ENCODE assay signal across 22 cellular contexts in the genomic region with DNA sequence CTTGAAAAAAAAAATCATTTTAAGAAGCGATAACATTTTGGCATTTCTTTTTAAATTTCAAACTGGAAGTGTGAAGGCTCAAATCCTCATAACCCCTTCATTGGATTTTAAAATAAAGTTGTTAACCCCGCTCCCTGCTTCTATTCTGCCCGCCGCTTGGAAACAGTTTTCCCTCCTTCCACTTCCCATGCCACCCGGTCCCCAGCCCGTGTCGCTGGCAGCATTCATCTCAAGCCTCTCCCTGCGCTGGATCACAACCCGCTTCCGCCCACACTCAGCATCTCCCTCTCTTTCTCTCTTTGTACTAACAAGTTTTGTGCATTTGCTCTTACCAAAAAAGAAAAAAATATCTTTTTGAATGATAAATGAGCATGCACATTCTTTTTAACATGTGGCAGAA. TPM values are rescaled to one million over a fixed set of nuclear protein-coding genes. Genes with fewer than 3 reads are reported as not detected.
"Had no signal": no experiment of that assay in that cellular context is flagged by ENCODE, and none has a peak within 500 bp of the region (broad histone marks: within the 10 kb centered on the region; RNA-seq: fewer than 3 reads in every experiment).

No MANE protein-coding gene starts in this region.

- H3K79me2 ChIP-seq: parathyroid adenoma had no signal

- H3K27me3 Mint-ChIP-seq: effector memory CD8-positive, alpha-beta T cell; stimulated activated naive CD8-positive, alpha-beta T cell treated with anti-CD3 and anti-CD28 coated beads, Interleukin-15, amount 100 ng/mL, for 72 hours had no signal

- H3K27ac Mint-ChIP-seq: effector memory CD8-positive, alpha-beta T cell; naive thymus-derived CD4-positive, alpha-beta T cell; progenitor cell of endocrine pancreas; stimulated activated naive CD8-positive, alpha-beta T cell treated with anti-CD3 and anti-CD28 coated beads, Interleukin-15, amount 100 ng/mL, for 72 hours had no signal

- H3K9me3 ChIP-seq: lower lobe of right lung, right lobe of liver, suprapubic skin, transverse colon, upper lobe of right lung, uterus had no signal

- H2AFZ ChIP-seq: parathyroid adenoma had no signal

- H3K4me1 ChIP-seq: lower lobe of right lung, parathyroid adenoma, right lobe of liver, suprapubic skin, transverse colon, upper lobe of right lung, uterus had no signal

- H3K27me3 ChIP-seq: right lobe of liver, transverse colon, uterus had no signal

- ATAC-seq: effector memory CD8-positive, alpha-beta T cell; left ventricle myocardium superior; lower lobe of right lung; naive thymus-derived CD4-positive, alpha-beta T cell; right lobe of liver; stimulated activated naive CD8-positive, alpha-beta T cell treated with anti-CD3 and anti-CD28 coated beads, Interleukin-15, amount 100 ng/mL, for 72 hours; upper lobe of right lung had no signal

- H3K4me3 ChIP-seq: lower lobe of right lung, right lobe of liver, smooth muscle cell, suprapubic skin, transverse colon, upper lobe of right lung, uterus had no signal

- H3K36me3 Mint-ChIP-seq: naive thymus-derived CD4-positive, alpha-beta T cell had no signal

- H3K4me3 Mint-ChIP-seq: effector memory CD8-positive, alpha-beta T cell; naive thymus-derived CD4-positive, alpha-beta T cell; nephron; stimulated activated naive CD8-positive, alpha-beta T cell treated with anti-CD3 and anti-CD28 coated beads, Interleukin-15, amount 100 ng/mL, for 72 hours had no signal

- H3K4me2 ChIP-seq: smooth muscle cell had no signal

- H3K9ac ChIP-seq: parathyroid adenoma had no signal

- H3K27ac ChIP-seq: lower lobe of right lung, parathyroid adenoma, right lobe of liver, suprapubic skin, transverse colon, upper lobe of right lung, uterus had no signal

- H3K36me3 ChIP-seq: lower lobe of right lung, right lobe of liver, suprapubic skin, transverse colon, upper lobe of right lung, uterus had no signal

- H3K4me1 Mint-ChIP-seq: naive thymus-derived CD4-positive, alpha-beta T cell; stimulated activated naive CD8-positive, alpha-beta T cell treated with anti-CD3 and anti-CD28 coated beads, Interleukin-15, amount 100 ng/mL, for 72 hours had no signal

- H3K9me3 Mint-ChIP-seq: nephron had no signal

- DNase-seq: cortex of kidney; effector memory CD8-positive, alpha-beta T cell; erythroblast; left ventricle myocardium superior; lower lobe of right lung; naive thymus-derived CD4-positive, alpha-beta T cell; right lobe of liver; stimulated activated CD4-positive, alpha-beta T cell treated with anti-CD3 and anti-CD28 coated beads, Interleukin-12 subunit alpha, Interleukin-12 subunit beta, amount 100 ng/mL, for 4 hours; stimulated activated CD4-positive, alpha-beta T cell treated with anti-CD3 and anti-CD28 coated beads, Interleukin-1b, Interleukin-23, amount 100 ng/mL, for 48 hours; stimulated activated CD4-positive, alpha-beta T cell treated with anti-CD3 and anti-CD28 coated beads, Interleukin-4, amount 100 ng/mL, for 1 hour; stimulated activated CD8-positive, alpha-beta memory T cell treated with anti-CD3 and anti-CD28 coated beads, Interleukin-4, amount 100 ng/mL, for 48 hours; stimulated activated naive CD4-positive, alpha-beta T cell; stimulated activated naive CD8-positive, alpha-beta T cell treated with anti-CD3 and anti-CD28 coated beads, Interleukin-15, amount 100 ng/mL, for 72 hours; transverse colon; upper lobe of right lung; uterus had no signal

RNA-seq across cellular contexts. Expression of gene PDE10A, which starts 15.4 kb away (rescaled TPM):
- total RNA-seq: naive thymus-derived CD4-positive, alpha-beta T cell had no signal
- polyA plus RNA-seq: keratinocyte; naive thymus-derived CD4-positive, alpha-beta T cell had no signal
